Comparison of ENCODE assay signal across 1 cellular context in the genomic region with DNA sequence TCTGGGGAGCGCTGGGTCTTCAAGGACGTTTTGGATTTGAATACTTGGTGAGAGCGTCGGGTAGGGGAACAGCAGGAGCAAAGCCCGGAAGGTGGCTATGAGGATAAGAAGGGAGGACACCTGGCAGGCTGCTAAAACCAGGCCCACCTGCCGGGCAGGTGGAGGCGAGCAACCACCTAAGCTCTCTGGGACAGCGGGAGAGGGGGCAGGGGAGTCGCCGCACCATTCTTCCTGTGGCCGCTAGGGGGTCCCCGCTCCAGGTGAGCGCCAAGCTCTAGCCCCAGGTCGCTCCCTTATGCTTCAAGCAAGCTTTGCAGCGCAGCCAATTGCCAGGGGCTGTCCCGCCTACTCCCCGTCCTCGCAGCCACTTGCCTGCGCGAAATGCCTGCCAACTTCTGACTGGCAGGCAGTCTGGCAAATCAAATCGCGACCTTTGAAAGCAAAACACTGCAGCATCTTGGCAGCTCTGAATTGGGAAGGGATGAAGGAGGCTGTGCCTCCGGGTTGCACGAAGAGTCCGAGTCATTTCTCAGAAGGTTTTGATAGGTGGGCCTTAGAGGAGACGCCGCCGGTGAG.
TF ChIP-seq lines count a peak whose summit lies in the region.

A gene (plus strand): TSS at position 469 of the 576 bp plus-strand sequence. CDS start 3,746 bp downstream, outside the sequence.

TF ChIP-seq in A549, 52 proteins besides CTCF, POLR2A, EP300 and RAD21 (continued from another document):
- TF ChIP-seq RFX5 (IDR thresholded peaks at IDR 0.05), result no peak
- TF ChIP-seq, protein P1, sequence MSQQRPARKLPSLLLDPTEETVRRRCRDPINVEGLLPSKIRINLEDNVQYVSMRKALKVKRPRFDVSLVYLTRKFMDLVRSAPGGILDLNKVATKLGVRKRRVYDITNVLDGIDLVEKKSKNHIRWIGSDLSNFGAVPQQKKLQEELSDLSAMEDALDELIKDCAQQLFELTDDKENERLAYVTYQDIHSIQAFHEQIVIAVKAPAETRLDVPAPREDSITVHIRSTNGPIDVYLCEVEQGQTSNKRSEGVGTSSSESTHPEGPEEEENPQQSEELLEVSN (IDR thresholded peaks at IDR 0.05; ENCODE audit: borderline replicate concordance, low read depth), result no peak
- no peak for TF ChIP-seq CBX8 (IDR thresholded peaks at IDR 0.05)
- TF ChIP-seq, protein P2, sequence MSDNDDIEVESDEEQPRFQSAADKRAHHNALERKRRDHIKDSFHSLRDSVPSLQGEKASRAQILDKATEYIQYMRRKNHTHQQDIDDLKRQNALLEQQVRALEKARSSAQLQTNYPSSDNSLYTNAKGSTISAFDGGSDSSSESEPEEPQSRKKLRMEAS (IDR thresholded peaks at IDR 0.05), result no peak; the same call in 1 of the 2 replicates
- no peak for TF ChIP-seq NFE2L2 (conservative IDR thresholded peaks at IDR 0.05; ENCODE audit: low read length)
